Comparison of ENCODE assay signal across 1 cellular context in the genomic region with DNA sequence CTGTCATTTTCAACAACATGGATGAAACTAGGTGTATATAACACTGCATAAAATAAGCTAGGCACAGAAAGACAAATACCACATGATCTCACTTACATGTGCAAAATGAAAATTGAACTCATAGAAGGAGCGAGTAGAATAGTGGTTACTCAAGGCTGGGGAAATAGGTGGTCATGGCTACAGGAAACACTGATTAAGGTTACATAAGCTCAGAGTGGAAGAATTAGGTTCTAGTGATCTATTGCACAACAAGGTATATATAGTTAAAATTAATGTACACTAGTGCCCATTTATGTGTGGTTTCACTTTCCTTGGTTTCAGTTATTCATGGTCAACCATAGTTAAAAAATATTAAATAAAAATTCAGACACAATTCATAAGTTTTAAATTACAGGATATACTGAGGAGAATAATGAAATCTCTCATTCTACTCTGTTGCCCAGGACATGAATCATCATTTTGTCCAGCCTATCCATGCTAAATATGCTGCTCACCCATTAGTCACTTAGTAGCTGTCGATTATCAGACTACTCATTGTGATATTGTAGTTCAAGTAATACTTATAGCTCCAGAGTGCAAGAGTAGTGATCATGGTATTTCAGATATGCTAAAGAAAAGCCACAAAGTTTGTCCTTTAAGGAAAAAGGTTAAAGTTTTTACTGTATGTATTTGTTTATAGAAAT.
A peak's percentile ranks its signal among the peaks of the same experiment; 100 is the strongest.
TF ChIP-seq lines count a peak whose summit lies in the region.

No MANE protein-coding gene starts in this region.

TF ChIP-seq in IMR-90, 13 proteins besides CTCF, POLR2A, EP300 and RAD21 (continued from another document):
- TF ChIP-seq USF2 (IDR thresholded peaks at IDR 0.05; ENCODE audit: low read depth, low read length) = no peak
- TF ChIP-seq FOS (IDR thresholded peaks at IDR 0.05; ENCODE audit: low read depth, low read length) = no peak
- TF ChIP-seq CEBPB (IDR thresholded peaks at IDR 0.05; ENCODE audit: low read depth, low read length) = peak; percentile 21; the same call in 1 of the 2 replicates
- no peak for TF ChIP-seq RFX5 (IDR thresholded peaks at IDR 0.05; ENCODE audit: low read depth, low read length)
- no peak for TF ChIP-seq NFE2L2 (IDR thresholded peaks at IDR 0.05; ENCODE audit: low read depth, low read length)
- TF ChIP-seq, protein P1, sequence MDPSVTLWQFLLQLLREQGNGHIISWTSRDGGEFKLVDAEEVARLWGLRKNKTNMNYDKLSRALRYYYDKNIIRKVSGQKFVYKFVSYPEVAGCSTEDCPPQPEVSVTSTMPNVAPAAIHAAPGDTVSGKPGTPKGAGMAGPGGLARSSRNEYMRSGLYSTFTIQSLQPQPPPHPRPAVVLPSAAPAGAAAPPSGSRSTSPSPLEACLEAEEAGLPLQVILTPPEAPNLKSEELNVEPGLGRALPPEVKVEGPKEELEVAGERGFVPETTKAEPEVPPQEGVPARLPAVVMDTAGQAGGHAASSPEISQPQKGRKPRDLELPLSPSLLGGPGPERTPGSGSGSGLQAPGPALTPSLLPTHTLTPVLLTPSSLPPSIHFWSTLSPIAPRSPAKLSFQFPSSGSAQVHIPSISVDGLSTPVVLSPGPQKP (IDR thresholded peaks at IDR 0.05; ENCODE audit: borderline replicate concordance, low read depth, low read length) = no peak
TF ChIP-seq in IMR-90: peak in this region for 1.
